ENCODE assay signal across 21 cellular contexts in the genomic region with DNA sequence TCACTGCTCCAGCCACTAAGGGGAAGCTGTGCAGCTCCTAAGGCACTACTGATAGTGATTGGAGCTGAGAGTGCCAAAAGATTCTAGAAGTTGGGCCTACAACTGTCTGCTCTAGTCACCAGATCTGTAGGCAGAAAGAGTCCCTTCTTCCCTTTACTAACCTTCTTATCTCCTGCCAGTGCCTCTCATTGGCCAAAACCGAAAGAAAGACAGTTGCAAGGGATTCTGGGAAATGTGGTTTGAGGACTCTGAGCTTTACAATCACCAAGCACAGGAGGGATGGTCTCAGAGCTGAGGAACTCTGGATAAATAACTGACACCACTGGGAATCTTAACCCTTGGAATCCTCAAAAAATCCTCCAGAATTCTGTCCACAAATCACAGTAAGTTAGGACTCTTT.
"Had no signal": no experiment of that assay in that cellular context is flagged by ENCODE, and none has a peak within 500 bp of the region (broad histone marks: within the 10 kb centered on the region; RNA-seq: fewer than 3 reads in every experiment).

No MANE protein-coding gene starts in this region.

- H3K9me3 Mint-ChIP-seq: activated CD4-positive, alpha-beta memory T cell treated with anti-CD3 and anti-CD28 coated beads for 36 hours; activated T-cell treated with anti-CD3 and anti-CD28 coated beads, Interleukin-2, amount 50 U/mL, for 4 hours; stimulated activated naive CD8-positive, alpha-beta T cell treated with anti-CD3 and anti-CD28 coated beads, Interleukin-15, amount 100 ng/mL, for 72 hours had no signal

- FAIRE-seq: kidney had no signal

- H3K36me3 Mint-ChIP-seq: activated CD4-positive, alpha-beta memory T cell treated with anti-CD3 and anti-CD28 coated beads for 36 hours; activated CD8-positive, alpha-beta memory T cell treated with anti-CD3 and anti-CD28 coated beads, Interleukin-2, amount 10 ng/mL, durations not matched to agents 7 days and 5 days; naive B cell had no signal

- H3K4me1 ChIP-seq: adrenal gland, gastroesophageal sphincter, left lung, parathyroid adenoma, sigmoid colon, spleen, upper lobe of right lung had no signal

- H3K27ac Mint-ChIP-seq: activated CD4-positive, alpha-beta memory T cell treated with anti-CD3 and anti-CD28 coated beads for 36 hours; activated CD4-positive, alpha-beta T cell treated with anti-CD3 and anti-CD28 coated beads for 36 hours; activated CD8-positive, alpha-beta memory T cell treated with anti-CD3 and anti-CD28 coated beads, Interleukin-2, amount 10 ng/mL, durations not matched to agents 7 days and 5 days; stimulated activated naive CD8-positive, alpha-beta T cell treated with anti-CD3 and anti-CD28 coated beads, Interleukin-15, amount 100 ng/mL, for 72 hours had no signal

- H3K4me3 ChIP-seq: adrenal gland, cardiac muscle cell, dorsolateral prefrontal cortex, gastroesophageal sphincter, left lung, sigmoid colon, spleen, upper lobe of right lung had no signal

- DNase-seq: activated CD4-positive, alpha-beta memory T cell treated with anti-CD3 and anti-CD28 coated beads for 36 hours; activated CD4-positive, alpha-beta T cell treated with anti-CD3 and anti-CD28 coated beads for 36 hours; activated CD8-positive, alpha-beta memory T cell treated with anti-CD3 and anti-CD28 coated beads, Interleukin-2, amount 10 ng/mL, durations not matched to agents 7 days and 5 days; activated effector memory CD4-positive, alpha-beta T cell treated with Interleukin-2 at 50 U/mL for 16 hours; activated naive CD4-positive, alpha-beta T cell treated with anti-CD3 and anti-CD28 coated beads, Interleukin-2, amount 50 U/mL, for 16 hours; activated T-cell treated with anti-CD3 and anti-CD28 coated beads, Interleukin-2, amount 50 U/mL, for 4 hours; adrenal gland; dorsolateral prefrontal cortex; erythroblast; kidney; left lung; mammary epithelial cell; naive B cell; sigmoid colon; spleen; stimulated activated naive CD8-positive, alpha-beta T cell treated with anti-CD3 and anti-CD28 coated beads, Interleukin-15, amount 100 ng/mL, for 72 hours; upper lobe of right lung; WERI-Rb-1 had no signal

- H3K27me3 ChIP-seq: adrenal gland, cardiac muscle cell, gastroesophageal sphincter, left lung, sigmoid colon, spleen, upper lobe of right lung had no signal

- H3K4me1 Mint-ChIP-seq: activated CD4-positive, alpha-beta T cell treated with anti-CD3 and anti-CD28 coated beads for 36 hours; activated CD8-positive, alpha-beta memory T cell treated with anti-CD3 and anti-CD28 coated beads, Interleukin-2, amount 10 ng/mL, durations not matched to agents 7 days and 5 days; naive B cell; stimulated activated naive CD8-positive, alpha-beta T cell treated with anti-CD3 and anti-CD28 coated beads, Interleukin-15, amount 100 ng/mL, for 72 hours had no signal

- H3K9ac ChIP-seq: parathyroid adenoma had no signal

- ATAC-seq: activated CD4-positive, alpha-beta T cell treated with anti-CD3 and anti-CD28 coated beads for 36 hours; activated CD8-positive, alpha-beta memory T cell treated with anti-CD3 and anti-CD28 coated beads, Interleukin-2, amount 10 ng/mL, durations not matched to agents 7 days and 5 days; activated T-cell treated with anti-CD3 and anti-CD28 coated beads, Interleukin-2, amount 50 U/mL, for 4 hours; gastroesophageal sphincter; left lung; stimulated activated naive CD8-positive, alpha-beta T cell treated with anti-CD3 and anti-CD28 coated beads, Interleukin-15, amount 100 ng/mL, for 72 hours; upper lobe of right lung had no signal

- H3K9me3 ChIP-seq: adrenal gland, gastroesophageal sphincter, left lung, sigmoid colon, spleen, upper lobe of right lung had no signal

- H3K4me3 Mint-ChIP-seq: activated CD4-positive, alpha-beta memory T cell treated with anti-CD3 and anti-CD28 coated beads for 36 hours; activated CD4-positive, alpha-beta T cell treated with anti-CD3 and anti-CD28 coated beads for 36 hours; activated CD8-positive, alpha-beta memory T cell treated with anti-CD3 and anti-CD28 coated beads, Interleukin-2, amount 10 ng/mL, durations not matched to agents 7 days and 5 days; activated T-cell treated with anti-CD3 and anti-CD28 coated beads, Interleukin-2, amount 50 U/mL, for 4 hours; naive B cell; stimulated activated naive CD8-positive, alpha-beta T cell treated with anti-CD3 and anti-CD28 coated beads, Interleukin-15, amount 100 ng/mL, for 72 hours had no signal

- H3K27me3 Mint-ChIP-seq: activated CD4-positive, alpha-beta memory T cell treated with anti-CD3 and anti-CD28 coated beads for 36 hours; activated CD4-positive, alpha-beta T cell treated with anti-CD3 and anti-CD28 coated beads for 36 hours; activated CD8-positive, alpha-beta memory T cell treated with anti-CD3 and anti-CD28 coated beads, Interleukin-2, amount 10 ng/mL, durations not matched to agents 7 days and 5 days; stimulated activated naive CD8-positive, alpha-beta T cell treated with anti-CD3 and anti-CD28 coated beads, Interleukin-15, amount 100 ng/mL, for 72 hours had no signal

- H3K36me3 ChIP-seq: adrenal gland, cardiac muscle cell, gastroesophageal sphincter, left lung, sigmoid colon, spleen, upper lobe of right lung, WERI-Rb-1 had no signal

- H3K27ac ChIP-seq: adrenal gland, cardiac muscle cell, dorsolateral prefrontal cortex, gastroesophageal sphincter, left lung, parathyroid adenoma, sigmoid colon, spleen, upper lobe of right lung, WERI-Rb-1 had no signal

- H2AFZ ChIP-seq: parathyroid adenoma had no signal
